1 cellular context compared by ENCODE assay signal in the genomic region with DNA sequence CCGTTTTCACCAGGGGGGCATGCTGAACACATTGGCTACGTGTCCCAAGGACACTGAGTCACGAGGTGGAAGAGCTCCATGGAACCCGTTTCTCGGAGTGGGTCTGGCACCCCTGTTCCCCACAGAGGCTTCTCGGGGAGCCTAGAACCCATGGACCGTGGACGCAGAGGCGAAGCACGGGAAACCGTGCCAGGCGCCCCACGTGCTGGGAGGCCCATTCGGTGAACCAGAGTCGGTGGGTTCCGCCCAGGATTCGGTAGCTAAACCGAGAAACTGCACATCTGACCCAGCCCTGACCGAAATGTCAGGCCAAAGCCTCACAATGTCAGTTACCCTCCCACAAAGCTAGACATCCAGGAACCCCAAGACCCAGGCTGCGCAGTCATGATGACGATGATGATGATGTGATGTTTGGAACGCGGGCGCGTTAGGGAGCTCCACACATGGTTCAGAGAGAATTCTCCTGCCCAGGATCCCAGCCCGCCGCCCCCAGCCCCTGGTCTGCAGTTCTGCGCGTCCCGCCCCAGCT.
TF ChIP-seq lines count a peak whose summit lies in the region.

No MANE protein-coding gene starts in this region.

TF ChIP-seq in K562, 482 proteins besides CTCF, POLR2A, EP300 and RAD21 (continued from another document):
- TF ChIP-seq HCFC1 (IDR thresholded peaks at IDR 0.05; ENCODE audit: low read depth, low read length) (no peak), HNRNPL (IDR thresholded peaks at IDR 0.05; ENCODE audit: low read depth, low read length) (no peak), HSF4 (CRISPR knock-in tag; IDR thresholded peaks at IDR 0.05; ENCODE audit: borderline replicate concordance) (no peak)
